1 cellular context compared by ENCODE assay signal in genomic region chr12:131896080-131896810, GRCh38.
TF ChIP-seq lines count a peak whose summit lies in the region.

No MANE protein-coding gene starts in this region.

TF ChIP-seq in HepG2, 621 proteins besides CTCF, POLR2A, EP300 and RAD21 (continued from another document and continues in another):
- TF ChIP-seq MYNN (CRISPR knock-in tag; IDR thresholded peaks at IDR 0.05; ENCODE audit: low read depth) (no peak), GPN1 (CRISPR knock-in tag; IDR thresholded peaks at IDR 0.05; ENCODE audit: borderline replicate concordance) (no peak), ZNF644 (CRISPR knock-in tag; IDR thresholded peaks at IDR 0.05; ENCODE audit: low read depth) (no peak), LRRFIP1 (CRISPR knock-in tag; conservative IDR thresholded peaks at IDR 0.05) (no peak), ZNF354B (CRISPR knock-in tag; IDR thresholded peaks at IDR 0.05) (no peak), ETS1 (CRISPR knock-in tag; IDR thresholded peaks at IDR 0.05) (no peak), ZNF740 (CRISPR knock-in tag; IDR thresholded peaks at IDR 0.05) (peak; percentile 91), NFIC (IDR thresholded peaks at IDR 0.05; ENCODE audit: low read length) (no peak), BORCS8-MEF2B (CRISPR knock-in tag; IDR thresholded peaks at IDR 0.05) (peak; percentile 76; the same call in 1 of the 2 replicates), MIXL1 (CRISPR knock-in tag; IDR thresholded peaks at IDR 0.05) (no peak), MEIS1 (CRISPR knock-in tag; IDR thresholded peaks at IDR 0.05; ENCODE audit: borderline replicate concordance) (no peak), GLMP (CRISPR knock-in tag; IDR thresholded peaks at IDR 0.05; ENCODE audit: borderline replicate concordance) (no peak), NR2F6 (IDR thresholded peaks at IDR 0.05) (no peak), NR2F6 (CRISPR knock-in tag; IDR thresholded peaks at IDR 0.05) (no peak), ZNF678 (CRISPR knock-in tag; IDR thresholded peaks at IDR 0.05) (0 out of 2 replicates have a peak, but pooled peaks have one; percentile 34), KMT2A (CRISPR knock-in tag; IDR thresholded peaks at IDR 0.05) (no peak; the same call in 1 of the 2 replicates), ONECUT2 (CRISPR knock-in tag; IDR thresholded peaks at IDR 0.05) (no peak), AHDC1 (CRISPR knock-in tag; IDR thresholded peaks at IDR 0.05; ENCODE audit: borderline replicate concordance) (peak; percentile 40; the same call in 1 of the 2 replicates), ZNF747 (CRISPR knock-in tag; IDR thresholded peaks at IDR 0.05; ENCODE audit: borderline replicate concordance) (no peak), ATF3 (CRISPR knock-in tag; IDR thresholded peaks at IDR 0.05) (no peak), TMF1 (CRISPR knock-in tag; IDR thresholded peaks at IDR 0.05; ENCODE audit: low read depth) (no peak), ZNF609 (CRISPR knock-in tag; IDR thresholded peaks at IDR 0.05; ENCODE audit: borderline replicate concordance) (peak; percentile 27; the same call in 1 of the 2 replicates), RFX3 (CRISPR knock-in tag; IDR thresholded peaks at IDR 0.05) (no peak), GZF1 (CRISPR knock-in tag; IDR thresholded peaks at IDR 0.05) (no peak), TOE1 (CRISPR knock-in tag; IDR thresholded peaks at IDR 0.05) (no peak), NPAS2 (CRISPR knock-in tag; IDR thresholded peaks at IDR 0.05; ENCODE audit: borderline replicate concordance) (no peak), TARDBP (CRISPR knock-in tag; IDR thresholded peaks at IDR 0.05) (0 out of 2 replicates have a peak, but pooled peaks have one; percentile 45), DPF2 (CRISPR knock-in tag; IDR thresholded peaks at IDR 0.05; ENCODE audit: borderline replicate concordance, low read depth) (no peak; the same call in 1 of the 2 replicates), KAT7 (CRISPR knock-in tag; IDR thresholded peaks at IDR 0.05; ENCODE audit: borderline replicate concordance) (no peak; the same call in 1 of the 2 replicates), TERF1 (CRISPR knock-in tag; IDR thresholded peaks at IDR 0.05) (no peak), ZIK1 (CRISPR knock-in tag; IDR thresholded peaks at IDR 0.05; ENCODE audit: borderline replicate concordance, low read depth) (0 out of 2 replicates have a peak, but pooled peaks have one; percentile 25), ZNF414 (CRISPR knock-in tag; IDR thresholded peaks at IDR 0.05) (0 out of 2 replicates have a peak, but pooled peaks have one; percentile 40), ZNF282 (IDR thresholded peaks at IDR 0.05; ENCODE audit: partially characterized antibody) (no peak), ELF1 (CRISPR knock-in tag; IDR thresholded peaks at IDR 0.05) (no peak), FOSL1 (CRISPR knock-in tag; IDR thresholded peaks at IDR 0.05; ENCODE audit: borderline replicate concordance) (no peak), SP140L (CRISPR knock-in tag; IDR thresholded peaks at IDR 0.05; ENCODE audit: borderline replicate concordance) (no peak), PLSCR1 (CRISPR knock-in tag; IDR thresholded peaks at IDR 0.05; ENCODE audit: borderline replicate concordance) (no peak), MTA1 (CRISPR knock-in tag; IDR thresholded peaks at IDR 0.05; ENCODE audit: borderline replicate concordance) (0 out of 2 replicates have a peak, but pooled peaks have one; percentile 24), ZNF772 (CRISPR knock-in tag; IDR thresholded peaks at IDR 0.05) (peak; percentile 76; the same call in 1 of the 2 replicates), FUBP1 (CRISPR knock-in tag; IDR thresholded peaks at IDR 0.05; ENCODE audit: borderline replicate concordance) (no peak)
